ENCODE assay signal across 3 cellular contexts in the genomic region with DNA sequence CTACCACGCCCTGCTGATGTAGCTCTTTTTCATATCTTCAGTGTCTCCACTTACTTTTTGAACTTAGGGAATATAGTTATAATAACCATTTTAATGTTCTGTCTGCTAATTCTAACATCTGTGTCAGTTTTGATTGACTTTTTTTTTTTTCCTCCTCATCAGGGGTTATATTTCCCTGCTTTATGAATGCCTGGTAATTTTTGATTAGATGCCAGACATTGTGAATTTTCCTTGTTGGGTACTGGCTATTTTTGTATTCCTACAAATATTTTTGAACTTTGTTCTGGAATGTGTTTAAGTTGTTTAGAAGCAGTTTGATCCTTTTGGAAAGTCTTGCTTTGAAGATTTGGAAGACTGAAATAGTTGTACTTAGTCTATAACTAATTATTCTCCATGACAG.
"Had no signal": no experiment of that assay in that cellular context is flagged by ENCODE, and none has a peak within 500 bp of the region (broad histone marks: within the 10 kb centered on the region; RNA-seq: fewer than 3 reads in every experiment).

No MANE protein-coding gene starts in this region.

- ATAC-seq: GM12878 had no signal

- DNase-seq: GDM1, GF-D8 had no signal

- H3K4me3 ChIP-seq: GM12878 had no signal
